Comparison of ENCODE assay signal across 17 cellular contexts in the genomic region with DNA sequence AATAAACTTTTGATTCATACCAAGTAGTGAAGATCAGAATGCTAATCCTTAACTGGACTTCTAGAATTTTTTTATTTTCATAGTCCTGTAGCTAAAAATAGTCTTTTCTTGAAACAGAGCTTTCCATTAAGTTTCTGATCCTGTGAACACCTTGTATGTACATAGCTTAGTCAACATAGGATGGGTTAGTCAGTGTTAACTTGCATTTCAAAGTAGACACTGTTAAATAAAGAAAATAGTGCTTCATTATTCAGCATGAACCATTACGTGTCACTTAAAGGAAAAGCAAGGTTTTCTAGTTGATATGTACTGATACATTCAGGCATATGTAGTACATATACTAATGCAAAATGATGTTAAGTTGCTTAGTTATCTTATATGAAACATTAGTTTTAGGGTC. TPM values are rescaled to one million over a fixed set of nuclear protein-coding genes. Genes with fewer than 3 reads are reported as not detected.
A peak's percentile ranks its signal among the peaks of the same experiment; 100 is the strongest.
DNase-seq lines count a peak whose midpoint lies in the region; ATAC-seq and TF ChIP-seq lines count a peak whose summit lies in the region.
"Had no signal": no experiment of that assay in that cellular context is flagged by ENCODE, and none has a peak within 500 bp of the region (broad histone marks: within the 10 kb centered on the region; RNA-seq: fewer than 3 reads in every experiment).

No MANE protein-coding gene starts in this region.

- H3K36me3 Mint-ChIP-seq in activated B cell treated with CpG ODN at 0.5 μM for 24 hours (ENCODE audit: low read depth) = no peaks in the 10 kb centered on the region
- H3K36me3 Mint-ChIP-seq: CD4-positive, CD25-positive, alpha-beta regulatory T cell; CD8-positive, alpha-beta memory T cell had no signal

- TF ChIP-seq CTCF in Loucy (conservative IDR thresholded peaks at IDR 0.05; ENCODE audit: low read length) = no peak
- TF ChIP-seq CTCF in activated B cell treated with CpG ODN at 0.5 μM for 24 hours (IDR thresholded peaks at IDR 0.05) = no peak
- TF ChIP-seq CTCF in epithelial cell of esophagus (IDR thresholded peaks at IDR 0.05; ENCODE audit: insufficient read depth, low read depth, low read length, missing control alignments) = no peak

- H3K9me3 Mint-ChIP-seq in activated B cell treated with CpG ODN at 0.5 μM for 24 hours = no peaks in the 10 kb centered on the region
- H3K9me3 Mint-ChIP-seq: CD4-positive, CD25-positive, alpha-beta regulatory T cell; CD8-positive, alpha-beta memory T cell; GM23338 had no signal

- H3K4me1 Mint-ChIP-seq in activated B cell treated with CpG ODN at 0.5 μM for 24 hours = peaks cover 21% of the 10 kb centered on the region
- H3K4me1 Mint-ChIP-seq: CD4-positive, CD25-positive, alpha-beta regulatory T cell had no signal

- H3K27ac Mint-ChIP-seq in activated B cell treated with CpG ODN at 0.5 μM for 24 hours = peak overlapping the region; percentile 18
- H3K27ac Mint-ChIP-seq: CD4-positive, CD25-positive, alpha-beta regulatory T cell; CD8-positive, alpha-beta memory T cell; GM23338 had no signal

- H3K9me2 ChIP-seq in Loucy (replicated peaks; ENCODE audit: low read depth, low read length) = no peaks in the 10 kb centered on the region

- peak overlapping the region; percentile 47 for H3K4me2 ChIP-seq in Loucy (ENCODE audit: low read depth, low read length, poor library complexity, severe bottlenecking)
- H3K4me2 ChIP-seq: GM23338 had no signal

- no peak overlapping the region for H3K4me3 Mint-ChIP-seq in activated B cell treated with CpG ODN at 0.5 μM for 24 hours
- H3K4me3 Mint-ChIP-seq: CD4-positive, CD25-positive, alpha-beta regulatory T cell; CD8-positive, alpha-beta memory T cell; GM23338 had no signal

- H3K27me3 ChIP-seq in Loucy (ENCODE audit: insufficient read depth, low read length, poor library complexity, severe bottlenecking) = no peaks in the 10 kb centered on the region
- H3K27me3 ChIP-seq: BE2C had no signal

- intact Hi-C loops in activated B cell treated with CpG ODN at 0.5 μM for 24 hours (cut with micrococcal nuclease) = loop anchor here (1.0 to 5.0 kb wide), 2 partner anchors 9 to 36 kb away; no protein-coding TSS in a partner anchor

- H3K9me3 ChIP-seq in Loucy (ENCODE audit: insufficient read depth, low read depth, low read length) = no peaks in the 10 kb centered on the region
- H3K9me3 ChIP-seq: BE2C had no signal

- CTCF ChIA-PET in activated B cell treated with CpG ODN at 0.5 μM for 24 hours (lab: Charles Lee) = interaction anchor here (0.9 kb wide), 1 partner anchor 88 kb away, joined by 3 read pairs; no protein-coding TSS in a partner anchor

- H4K20me1 ChIP-seq in Loucy (ENCODE audit: insufficient read depth, low read length, poor library complexity, severe bottlenecking) = no peaks in the 10 kb centered on the region

- no peak for DNase-seq in activated B cell treated with CpG ODN at 0.5 μM for 24 hours
- DNase-seq in epithelial cell of esophagus (ENCODE audit: low read depth) = peak; percentile 13
- no peak for DNase-seq in NCI-H774 (lab: John Stamatoyannopoulos, UW)
- no peak for DNase-seq in middle frontal gyrus (ENCODE audit: extremely low spot score, low spot score)
- DNase-seq in AML-193 (lab: John Stamatoyannopoulos, UW) = no peak
- DNase-seq: BE2C; C1 segment of cervical spinal cord; CD4-positive, CD25-positive, alpha-beta regulatory T cell; CD8-positive, alpha-beta memory T cell; COR-L47; DMS 273 treated with DMSO at 0.1 percent for 48 hours; DMS53; DND-41; EL; HCEC 1CT had no signal

- H2AFZ ChIP-seq in Loucy (ENCODE audit: low read length) = no peak overlapping the region
- H2AFZ ChIP-seq: GM23338 had no signal

- no peaks in the 10 kb centered on the region for H3F3A ChIP-seq in Loucy (ENCODE audit: low read depth)

- ATAC-seq in activated B cell treated with CpG ODN at 0.5 μM for 24 hours (ENCODE audit: low read depth) = no peak
- ATAC-seq: GM23338 had no signal

- H3K4me1 ChIP-seq in Loucy (ENCODE audit: insufficient read depth, low read length, poor library complexity, severe bottlenecking) = peaks cover 2% of the 10 kb centered on the region

- POLR2A ChIA-PET in activated B cell treated with CpG ODN at 0.5 μM for 24 hours (lab: Charles Lee) = interaction anchor here (1.1 to 2.9 kb wide), 2 partner anchors 9 to 15 kb away, joined by 3 to 11 read pairs; no protein-coding TSS in a partner anchor

- no peaks in the 10 kb centered on the region for H3K36me3 ChIP-seq in Loucy (ENCODE audit: insufficient read depth, low read length)
- H3K36me3 ChIP-seq: BE2C had no signal

- H3K9ac ChIP-seq in Loucy (ENCODE audit: low read depth, low read length, poor library complexity, severe bottlenecking) = no peak overlapping the region

- H3K79me2 ChIP-seq in Loucy (ENCODE audit: insufficient read depth, low read length) = peaks cover 40% of the 10 kb centered on the region

- no peaks in the 10 kb centered on the region for H3K27me3 Mint-ChIP-seq in activated B cell treated with CpG ODN at 0.5 μM for 24 hours
- H3K27me3 Mint-ChIP-seq: CD4-positive, CD25-positive, alpha-beta regulatory T cell; CD8-positive, alpha-beta memory T cell had no signal

- H3K4me3 ChIP-seq in Loucy (ENCODE audit: low read length, poor library complexity, severe bottlenecking) (no peak overlapping the region), epithelial cell of esophagus (ENCODE audit: low read length) (no peak overlapping the region)
- H3K4me3 ChIP-seq: GM23338 had no signal

RNA-seq across cellular contexts. Expression of a gene that starts 7.5 kb away (rescaled TPM):
- 136 and 149 TPM in 2 replicates for total RNA-seq in activated B cell treated with CpG ODN at 0.5 μM for 24 hours
